Comparison of ENCODE assay signal across 1 cellular context in genomic region chr15:60044636-60045273, GRCh38.
TF ChIP-seq lines count a peak whose summit lies in the region.

No MANE protein-coding gene starts in this region.

TF ChIP-seq in HEK293, 187 proteins besides CTCF, POLR2A, EP300 and RAD21 (continued from another document and continues in another):
- TF ChIP-seq, protein P1, sequence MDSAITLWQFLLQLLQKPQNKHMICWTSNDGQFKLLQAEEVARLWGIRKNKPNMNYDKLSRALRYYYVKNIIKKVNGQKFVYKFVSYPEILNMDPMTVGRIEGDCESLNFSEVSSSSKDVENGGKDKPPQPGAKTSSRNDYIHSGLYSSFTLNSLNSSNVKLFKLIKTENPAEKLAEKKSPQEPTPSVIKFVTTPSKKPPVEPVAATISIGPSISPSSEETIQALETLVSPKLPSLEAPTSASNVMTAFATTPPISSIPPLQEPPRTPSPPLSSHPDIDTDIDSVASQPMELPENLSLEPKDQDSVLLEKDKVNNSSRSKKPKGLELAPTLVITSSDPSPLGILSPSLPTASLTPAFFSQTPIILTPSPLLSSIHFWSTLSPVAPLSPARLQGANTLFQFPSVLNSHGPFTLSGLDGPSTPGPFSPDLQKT (IDR thresholded peaks at IDR 0.05; ENCODE audit: borderline replicate concordance, low read depth, low read length) = no peak
- TF ChIP-seq ZNF324 (tag by site-specific recombination; IDR thresholded peaks at IDR 0.05) (0 out of 2 replicates have a peak, but pooled peaks have one; percentile 19), ZNF146 (tag by site-specific recombination; IDR thresholded peaks at IDR 0.05) (no peak), ZEB2 (tag by site-specific recombination; IDR thresholded peaks at IDR 0.05) (no peak), KLF7 (tag by site-specific recombination; IDR thresholded peaks at IDR 0.05; ENCODE audit: borderline replicate concordance) (no peak), AEBP2 (tag by site-specific recombination; IDR thresholded peaks at IDR 0.05; ENCODE audit: borderline replicate concordance) (no peak), ZBTB44 (tag by site-specific recombination; IDR thresholded peaks at IDR 0.05) (0 out of 2 replicates have a peak, but pooled peaks have one; percentile 18), ZSCAN23 (tag by site-specific recombination; IDR thresholded peaks at IDR 0.05) (no peak), ZFP3 (tag by site-specific recombination; IDR thresholded peaks at IDR 0.05; ENCODE audit: low read depth) (no peak), ZBTB7A (tag by site-specific recombination; IDR thresholded peaks at IDR 0.05; ENCODE audit: low read depth) (no peak), ZNF560 (tag by site-specific recombination; IDR thresholded peaks at IDR 0.05; ENCODE audit: borderline replicate concordance) (no peak), SCRT2 (tag by site-specific recombination; IDR thresholded peaks at IDR 0.05) (peak; percentile 79), ZBTB21 (tag by site-specific recombination; IDR thresholded peaks at IDR 0.05) (no peak), ZNF664 (tag by site-specific recombination; IDR thresholded peaks at IDR 0.05) (no peak), ZNF19 (tag by site-specific recombination; IDR thresholded peaks at IDR 0.05; ENCODE audit: low read depth) (no peak), SP3 (tag by site-specific recombination; IDR thresholded peaks at IDR 0.05) (no peak), ZNF416 (tag by site-specific recombination; IDR thresholded peaks at IDR 0.05) (no peak), ZNF707 (tag by site-specific recombination; IDR thresholded peaks at IDR 0.05) (no peak), ZNF785 (tag by site-specific recombination; IDR thresholded peaks at IDR 0.05) (no peak), ZNF629 (tag by site-specific recombination; IDR thresholded peaks at IDR 0.05) (no peak), ZBTB8A (tag by site-specific recombination; IDR thresholded peaks at IDR 0.05) (no peak), ZNF433 (tag by site-specific recombination; IDR thresholded peaks at IDR 0.05; ENCODE audit: low read depth) (no peak), GLI2 (tag by site-specific recombination; IDR thresholded peaks at IDR 0.05; ENCODE audit: borderline replicate concordance, low read depth) (no peak), BCL11B (tag by site-specific recombination; IDR thresholded peaks at IDR 0.05; ENCODE audit: low read depth) (no peak), ZNF423 (tag by site-specific recombination; IDR thresholded peaks at IDR 0.05) (no peak), ZNF426 (tag by site-specific recombination; IDR thresholded peaks at IDR 0.05) (no peak), ZNF350 (tag by site-specific recombination; IDR thresholded peaks at IDR 0.05) (no peak), ZNF768 (tag by site-specific recombination; IDR thresholded peaks at IDR 0.05) (peak; percentile 82), ZNF580 (tag by site-specific recombination; IDR thresholded peaks at IDR 0.05) (0 out of 2 replicates have a peak, but pooled peaks have one; percentile 32), BCL6B (tag by site-specific recombination; IDR thresholded peaks at IDR 0.05) (peak; percentile 6; the same call in 1 of the 2 replicates), ZNF48 (tag by site-specific recombination; IDR thresholded peaks at IDR 0.05) (no peak), SETDB1 (IDR thresholded peaks at IDR 0.05; ENCODE audit: insufficient read length, low read length) (no peak), ZNF302 (tag by site-specific recombination; IDR thresholded peaks at IDR 0.05; ENCODE audit: low read depth) (no peak), ZFP37 (tag by site-specific recombination; IDR thresholded peaks at IDR 0.05) (no peak), ZNF404 (tag by site-specific recombination; IDR thresholded peaks at IDR 0.05) (no peak), PRDM4 (tag by site-specific recombination; IDR thresholded peaks at IDR 0.05) (no peak), ZNF610 (tag by site-specific recombination; IDR thresholded peaks at IDR 0.05; ENCODE audit: borderline replicate concordance) (no peak), ZNF561 (tag by site-specific recombination; IDR thresholded peaks at IDR 0.05; ENCODE audit: borderline replicate concordance) (no peak), KLF10 (tag by site-specific recombination; IDR thresholded peaks at IDR 0.05) (no peak), ZBTB20 (tag by site-specific recombination; IDR thresholded peaks at IDR 0.05) (no peak), MZF1 (tag by site-specific recombination; IDR thresholded peaks at IDR 0.05; ENCODE audit: borderline replicate concordance) (no peak), ZNF777 (tag by site-specific recombination; IDR thresholded peaks at IDR 0.05; ENCODE audit: borderline replicate concordance) (no peak), ZNF548 (tag by site-specific recombination; IDR thresholded peaks at IDR 0.05) (no peak), KLF1 (tag by site-specific recombination; IDR thresholded peaks at IDR 0.05) (no peak), HOXA7 (CRISPR knock-in tag; IDR thresholded peaks at IDR 0.05; ENCODE audit: borderline replicate concordance) (no peak)
- TF ChIP-seq, protein P2, sequence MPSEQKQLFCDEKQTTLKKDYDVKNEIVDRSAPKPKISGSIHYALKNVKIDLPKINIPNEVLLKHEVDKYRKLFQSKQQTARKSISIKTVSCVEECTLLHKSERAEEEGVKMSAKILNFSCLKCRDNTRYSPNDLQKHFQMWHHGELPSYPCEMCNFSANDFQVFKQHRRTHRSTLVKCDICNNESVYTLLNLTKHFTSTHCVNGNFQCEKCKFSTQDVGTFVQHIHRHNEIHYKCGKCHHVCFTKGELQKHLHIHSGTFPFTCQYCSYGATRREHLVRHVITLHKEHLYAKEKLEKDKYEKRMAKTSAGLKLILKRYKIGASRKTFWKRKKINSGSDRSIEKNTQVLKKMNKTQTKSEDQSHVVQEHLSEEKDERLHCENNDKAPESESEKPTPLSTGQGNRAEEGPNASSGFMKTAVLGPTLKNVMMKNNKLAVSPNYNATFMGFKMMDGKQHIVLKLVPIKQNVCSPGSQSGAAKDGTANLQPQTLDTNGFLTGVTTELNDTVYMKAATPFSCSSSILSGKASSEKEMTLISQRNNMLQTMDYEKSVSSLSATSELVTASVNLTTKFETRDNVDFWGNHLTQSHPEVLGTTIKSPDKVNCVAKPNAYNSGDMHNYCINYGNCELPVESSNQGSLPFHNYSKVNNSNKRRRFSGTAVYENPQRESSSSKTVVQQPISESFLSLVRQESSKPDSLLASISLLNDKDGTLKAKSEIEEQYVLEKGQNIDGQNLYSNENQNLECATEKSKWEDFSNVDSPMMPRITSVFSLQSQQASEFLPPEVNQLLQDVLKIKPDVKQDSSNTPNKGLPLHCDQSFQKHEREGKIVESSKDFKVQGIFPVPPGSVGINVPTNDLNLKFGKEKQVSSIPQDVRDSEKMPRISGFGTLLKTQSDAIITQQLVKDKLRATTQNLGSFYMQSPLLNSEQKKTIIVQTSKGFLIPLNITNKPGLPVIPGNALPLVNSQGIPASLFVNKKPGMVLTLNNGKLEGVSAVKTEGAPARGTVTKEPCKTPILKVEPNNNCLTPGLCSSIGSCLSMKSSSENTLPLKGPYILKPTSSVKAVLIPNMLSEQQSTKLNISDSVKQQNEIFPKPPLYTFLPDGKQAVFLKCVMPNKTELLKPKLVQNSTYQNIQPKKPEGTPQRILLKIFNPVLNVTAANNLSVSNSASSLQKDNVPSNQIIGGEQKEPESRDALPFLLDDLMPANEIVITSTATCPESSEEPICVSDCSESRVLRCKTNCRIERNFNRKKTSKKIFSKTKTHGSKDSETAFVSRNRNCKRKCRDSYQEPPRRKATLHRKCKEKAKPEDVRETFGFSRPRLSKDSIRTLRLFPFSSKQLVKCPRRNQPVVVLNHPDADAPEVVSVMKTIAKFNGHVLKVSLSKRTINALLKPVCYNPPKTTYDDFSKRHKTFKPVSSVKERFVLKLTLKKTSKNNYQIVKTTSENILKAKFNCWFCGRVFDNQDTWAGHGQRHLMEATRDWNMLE (tag by site-specific recombination; conservative IDR thresholded peaks at IDR 0.05; ENCODE audit: low read depth) = peak; percentile 39; the same call in 1 of the 2 replicates
- TF ChIP-seq, protein P3, sequence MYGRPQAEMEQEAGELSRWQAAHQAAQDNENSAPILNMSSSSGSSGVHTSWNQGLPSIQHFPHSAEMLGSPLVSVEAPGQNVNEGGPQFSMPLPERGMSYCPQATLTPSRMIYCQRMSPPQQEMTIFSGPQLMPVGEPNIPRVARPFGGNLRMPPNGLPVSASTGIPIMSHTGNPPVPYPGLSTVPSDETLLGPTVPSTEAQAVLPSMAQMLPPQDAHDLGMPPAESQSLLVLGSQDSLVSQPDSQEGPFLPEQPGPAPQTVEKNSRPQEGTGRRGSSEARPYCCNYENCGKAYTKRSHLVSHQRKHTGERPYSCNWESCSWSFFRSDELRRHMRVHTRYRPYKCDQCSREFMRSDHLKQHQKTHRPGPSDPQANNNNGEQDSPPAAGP (tag by site-specific recombination; IDR thresholded peaks at IDR 0.05) = no peak
